Comparison of ENCODE assay signal across 2 cellular contexts in the genomic region with DNA sequence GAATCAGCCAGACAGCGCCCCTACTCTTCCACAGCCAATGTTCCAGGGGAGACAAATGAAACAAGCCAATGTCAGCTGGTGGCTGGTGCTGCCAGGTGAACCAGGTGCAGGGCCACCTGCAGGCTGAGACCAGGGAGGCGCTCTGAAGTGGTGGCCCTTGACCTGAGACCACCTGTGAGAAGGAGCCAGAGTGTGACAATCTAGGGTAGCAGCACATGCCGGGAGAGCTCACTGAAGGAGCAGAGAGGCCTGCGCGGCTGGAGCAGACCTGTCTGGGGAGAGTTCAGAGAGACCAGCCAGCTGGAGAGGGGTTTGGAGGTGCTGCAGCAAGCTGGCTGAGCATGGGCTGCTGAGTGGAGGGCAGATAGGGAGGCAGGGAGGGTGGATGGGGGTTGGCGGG.
TF ChIP-seq lines count a peak whose summit lies in the region.

No MANE protein-coding gene starts in this region.

TF ChIP-seq in GM23338, 12 proteins besides CTCF, POLR2A, EP300 and RAD21:
- 0 out of 2 replicates have a peak, but pooled peaks have one; percentile 20 for TF ChIP-seq POLR2AphosphoS5 (IDR thresholded peaks at IDR 0.05; ENCODE audit: low read depth)
- no peak for TF ChIP-seq NANOG (IDR thresholded peaks at IDR 0.05; ENCODE audit: borderline replicate concordance)
TF ChIP-seq in GM23338: peak in this region for 1.

TF ChIP-seq in H1, 55 proteins besides CTCF, POLR2A, EP300 and RAD21:
- TF ChIP-seq, protein P1, sequence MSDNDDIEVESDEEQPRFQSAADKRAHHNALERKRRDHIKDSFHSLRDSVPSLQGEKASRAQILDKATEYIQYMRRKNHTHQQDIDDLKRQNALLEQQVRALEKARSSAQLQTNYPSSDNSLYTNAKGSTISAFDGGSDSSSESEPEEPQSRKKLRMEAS (IDR thresholded peaks at IDR 0.05): 0 out of 2 replicates have a peak, but pooled peaks have one; percentile 1
- TF ChIP-seq KDM4A (IDR thresholded peaks at IDR 0.05; ENCODE audit: low read depth, low read length, severe bottlenecking): no peak
TF ChIP-seq in H1: peak in this region for 1.
